In genomic region chr18:60662491-60662890, GRCh38 we compare ENCODE assay signal across 33 cellular contexts.
"Had no signal": no experiment of that assay in that cellular context is flagged by ENCODE, and none has a peak within 500 bp of the region (broad histone marks: within the 10 kb centered on the region; RNA-seq: fewer than 3 reads in every experiment).

No MANE protein-coding gene starts in this region.

- H3K4me3 ChIP-seq: adrenal gland, body of pancreas, breast epithelium had no signal

- FAIRE-seq: astrocyte, TTC549 had no signal

- H3K27me3 ChIP-seq: adrenal gland, body of pancreas, brain microvascular endothelial cell, breast epithelium had no signal

- ATAC-seq: activated CD8-positive, alpha-beta T cell treated with anti-CD3 and anti-CD28 coated beads for 36 hours; activated naive CD4-positive, alpha-beta T cell treated with anti-CD3 and anti-CD28 coated beads, Interleukin-2, amount 50 U/mL, for 72 hours; activated T-cell treated with anti-CD3 and anti-CD28 coated beads, Interleukin-2, amount 50 U/mL, for 4 hours; activated T-cell treated with anti-CD3 and anti-CD28 coated beads, Interleukin-2, amount 50 U/mL, for 72 hours; activated T-helper 17 cell treated with anti-CD3 and anti-CD28 coated beads, Interleukin-2, amount 50 U/mL, for 72 hours; body of pancreas had no signal

- DNase-seq: activated B cell treated with CpG ODN at 0.5 μM for 24 hours; activated CD4-positive, alpha-beta memory T cell treated with anti-CD3 and anti-CD28 coated beads for 36 hours; activated CD4-positive, alpha-beta T cell treated with anti-CD3 and anti-CD28 coated beads for 4 hours; activated CD4-positive, alpha-beta T cell treated with anti-CD3 and anti-CD28 coated beads, Interleukin-2, amount 10 ng/mL, durations not matched to agents 24 days and 14 days; activated CD4-positive, alpha-beta T cell treated with anti-CD3 and anti-CD28 coated beads, Interleukin-2, amount 50 U/mL, for 1 hour; activated CD4-positive, alpha-beta T cell treated with anti-CD3 and anti-CD28 coated beads, Interleukin-2, amount 50 U/mL, for 4 hours; activated CD4-positive, CD25-positive, alpha-beta regulatory T cell treated with anti-CD3 and anti-CD28 coated beads, Interleukin-2, amount 50 U/mL, for 72 hours; activated CD8-positive, alpha-beta memory T cell treated with anti-CD3 and anti-CD28 coated beads, Interleukin-2, amount 50 U/mL, for 4 hours; activated CD8-positive, alpha-beta T cell treated with anti-CD3 and anti-CD28 coated beads for 36 hours; activated effector memory CD4-positive, alpha-beta T cell treated with anti-CD3 and anti-CD28 coated beads, Interleukin-2, amount 50 U/mL, for 16 hours; activated gamma-delta T cell treated with Interleukin-2 at 50 U/mL for 16 hours; activated naive CD4-positive, alpha-beta T cell; activated naive CD4-positive, alpha-beta T cell treated with anti-CD3 and anti-CD28 coated beads for 36 hours; activated naive CD4-positive, alpha-beta T cell treated with anti-CD3 and anti-CD28 coated beads, Interleukin-2, amount 50 U/mL, for 16 hours; activated naive CD8-positive, alpha-beta T cell treated with anti-CD3 and anti-CD28 coated beads for 36 hours; activated T-cell treated with anti-CD3 and anti-CD28 coated beads for 4 hours; activated T-cell treated with anti-CD3 and anti-CD28 coated beads, Interleukin-2, amount 50 U/mL, for 1 hour; activated T-cell treated with anti-CD3 and anti-CD28 coated beads, Interleukin-2, amount 50 U/mL, for 4 hours; activated T-cell treated with anti-CD3 and anti-CD28 coated beads, Interleukin-2, amount 50 U/mL, for 72 hours; adrenal gland; amniotic stem cell; body of pancreas; brain microvascular endothelial cell; central memory CD4-positive, alpha-beta T cell; T-helper 1 cell; T-helper 2 cell; T-helper 9 cell had no signal

- H3K4me1 ChIP-seq: adrenal gland, body of pancreas, breast epithelium had no signal

- H3K27ac ChIP-seq: adrenal gland, body of pancreas, brain microvascular endothelial cell, breast epithelium, VCaP had no signal

- H3K9me3 ChIP-seq: adrenal gland, body of pancreas, breast epithelium had no signal

- H3K36me3 ChIP-seq: adrenal gland, brain microvascular endothelial cell, breast epithelium had no signal
